ENCODE assay signal across 14 cellular contexts in genomic region chr2:65159921-65160320, GRCh38. TPM values are rescaled to one million over a fixed set of nuclear protein-coding genes. Genes with fewer than 3 reads are reported as not detected.
DNase-seq lines count a peak whose midpoint lies in the region; ATAC-seq and TF ChIP-seq lines count a peak whose summit lies in the region.
"Had no signal": no experiment of that assay in that cellular context is flagged by ENCODE, and none has a peak within 500 bp of the region (broad histone marks: within the 10 kb centered on the region; RNA-seq: fewer than 3 reads in every experiment).

No MANE protein-coding gene starts in this region.

- no peaks in the 10 kb centered on the region for H3K79me2 ChIP-seq in MM.1S (ENCODE audit: low read length)

- POLR2A ChIA-PET in activated B cell treated with CpG ODN at 0.5 μM for 24 hours (lab: Charles Lee): no interaction called here

- no peaks in the 10 kb centered on the region for H3K9me2 ChIP-seq in MM.1S (replicated peaks; ENCODE audit: insufficient read depth, low read length)

- H3K36me3 ChIP-seq in MM.1S (replicated peaks; ENCODE audit: insufficient read depth, low read length): no peaks in the 10 kb centered on the region

- ATAC-seq in left ventricle myocardium superior: peak; percentile 33
- ATAC-seq in left cardiac atrium: no peak
- ATAC-seq in activated B cell treated with CpG ODN at 0.5 μM for 24 hours (ENCODE audit: low read depth): no peak
- ATAC-seq in stimulated activated naive B cell treated with anti-CD40 and anti-IgM and Interleukin-4, amounts not matched to agents 10 μg/mL and 1 μg/mL and 100 μg/mL, for 72 hours (replicated peaks): peak in 1 of 2 donors; percentile 18

- CTCF ChIA-PET in activated B cell treated with CpG ODN at 0.5 μM for 24 hours (lab: Charles Lee): no interaction called here

- H3K27ac ChIP-seq in MM.1S (ENCODE audit: low read length): no peak overlapping the region

- H2AFZ ChIP-seq in MM.1S (ENCODE audit: low read length): peak overlapping the region; percentile 30; the same call in 1 of the 2 replicates

- H3K9me3 ChIP-seq in MM.1S (replicated peaks; ENCODE audit: insufficient read depth, low read length): no peaks in the 10 kb centered on the region

- no peaks in the 10 kb centered on the region for H3K27me3 ChIP-seq in MM.1S (replicated peaks; ENCODE audit: insufficient read depth, low read length)

- DNase-seq in left ventricle myocardium superior (no peak), left cardiac atrium (no peak), MM.1S (no peak), activated B cell treated with CpG ODN at 0.5 μM for 24 hours (no peak), chondrocyte (ENCODE audit: low spot score) (no peak), dermis blood vessel endothelial cell (no peak), germinal center (ENCODE audit: low spot score) (no peak)
- DNase-seq in stimulated activated naive B cell treated with anti-CD40 and anti-IgM and Interleukin-4, amounts not matched to agents 10 μg/mL and 1 μg/mL and 100 μg/mL, for 72 hours: no peak
- DNase-seq: DMS53, IMR-90, NCI-H2029 treated with DMSO at 0.1 percent for 48 hours, NCI-H69, posterior cingulate gyrus had no signal

- TF ChIP-seq CTCF in MM.1S (IDR thresholded peaks at IDR 0.05; ENCODE audit: low read length) (no peak), activated B cell treated with CpG ODN at 0.5 μM for 24 hours (IDR thresholded peaks at IDR 0.05) (no peak), chondrocyte (IDR thresholded peaks at IDR 0.05) (no peak)

- H3K27ac Mint-ChIP-seq in activated B cell treated with CpG ODN at 0.5 μM for 24 hours: peak overlapping the region; percentile 13
- H3K27ac Mint-ChIP-seq in stimulated activated naive B cell treated with anti-CD40 and anti-IgM and Interleukin-4, amounts not matched to agents 10 μg/mL and 1 μg/mL and 100 μg/mL, for 72 hours: peak overlapping the region; percentile 39
- no peak overlapping the region for H3K27ac Mint-ChIP-seq in chondrocyte (ENCODE audit: unreplicated experiment)
- H3K27ac Mint-ChIP-seq: mesothelial cell of epicardium had no signal

- no peak overlapping the region for H3K4me3 Mint-ChIP-seq in activated B cell treated with CpG ODN at 0.5 μM for 24 hours
- no peak overlapping the region for H3K4me3 Mint-ChIP-seq in stimulated activated naive B cell treated with anti-CD40 and anti-IgM and Interleukin-4, amounts not matched to agents 10 μg/mL and 1 μg/mL and 100 μg/mL, for 72 hours
- H3K4me3 Mint-ChIP-seq in chondrocyte (ENCODE audit: unreplicated experiment): no peak overlapping the region
- H3K4me3 Mint-ChIP-seq: mesothelial cell of epicardium had no signal

- H3K4me2 ChIP-seq in MM.1S (ENCODE audit: low read depth, low read length): no peak overlapping the region

- no peak overlapping the region for H3K4me3 ChIP-seq in MM.1S (ENCODE audit: low read length)

- intact Hi-C loops in left ventricle myocardium superior (cut with micrococcal nuclease): loop anchor here (10.0 kb wide), 1 partner anchor 95 kb away; no protein-coding TSS in a partner anchor
- intact Hi-C loops in left cardiac atrium (cut with DNase I): no loop called here
- intact Hi-C loops in activated B cell treated with CpG ODN at 0.5 μM for 24 hours (cut with micrococcal nuclease): no loop called here

- H3K4me1 ChIP-seq in MM.1S (ENCODE audit: low read length): peaks cover 7% of the 10 kb centered on the region

- no peaks in the 10 kb centered on the region for H3K9me3 Mint-ChIP-seq in activated B cell treated with CpG ODN at 0.5 μM for 24 hours
- H3K9me3 Mint-ChIP-seq in stimulated activated naive B cell treated with anti-CD40 and anti-IgM and Interleukin-4, amounts not matched to agents 10 μg/mL and 1 μg/mL and 100 μg/mL, for 72 hours: no peaks in the 10 kb centered on the region
- no peaks in the 10 kb centered on the region for H3K9me3 Mint-ChIP-seq in chondrocyte (ENCODE audit: low read depth)
- H3K9me3 Mint-ChIP-seq: mesothelial cell of epicardium had no signal

- H3K4me1 Mint-ChIP-seq in activated B cell treated with CpG ODN at 0.5 μM for 24 hours (peaks cover 20% of the 10 kb centered on the region), chondrocyte (ENCODE audit: low read depth) (peaks cover 9% of the 10 kb centered on the region)
- peaks cover 12 to 28% of the 10 kb centered on the region in 2 donors for H3K4me1 Mint-ChIP-seq in stimulated activated naive B cell treated with anti-CD40 and anti-IgM and Interleukin-4, amounts not matched to agents 10 μg/mL and 1 μg/mL and 100 μg/mL, for 72 hours

- no peaks in the 10 kb centered on the region for H3K27me3 Mint-ChIP-seq in activated B cell treated with CpG ODN at 0.5 μM for 24 hours
- H3K27me3 Mint-ChIP-seq in stimulated activated naive B cell treated with anti-CD40 and anti-IgM and Interleukin-4, amounts not matched to agents 10 μg/mL and 1 μg/mL and 100 μg/mL, for 72 hours: no peaks in the 10 kb centered on the region
- H3K27me3 Mint-ChIP-seq in chondrocyte (ENCODE audit: low read depth): no peaks in the 10 kb centered on the region

- no peaks in the 10 kb centered on the region for H3K36me3 Mint-ChIP-seq in activated B cell treated with CpG ODN at 0.5 μM for 24 hours (ENCODE audit: low read depth)
- no peaks in the 10 kb centered on the region for H3K36me3 Mint-ChIP-seq in stimulated activated naive B cell treated with anti-CD40 and anti-IgM and Interleukin-4, amounts not matched to agents 10 μg/mL and 1 μg/mL and 100 μg/mL, for 72 hours
- H3K36me3 Mint-ChIP-seq in chondrocyte (ENCODE audit: low read depth): no peaks in the 10 kb centered on the region
- H3K36me3 Mint-ChIP-seq: mesothelial cell of epicardium had no signal

- no peaks in the 10 kb centered on the region for H4K20me1 ChIP-seq in MM.1S (ENCODE audit: insufficient read depth, low read length)

- no peak overlapping the region for H3K9ac ChIP-seq in MM.1S (ENCODE audit: low read length)

- no peaks in the 10 kb centered on the region for H3F3A ChIP-seq in MM.1S (ENCODE audit: insufficient read depth, low read length)

RNA-seq across cellular contexts. Expression of gene RAB1A, which starts 30.0 kb away (rescaled TPM):
- total RNA-seq in left ventricle myocardium superior (121 TPM), left cardiac atrium (100 to 1,000 TPM; 118 to 163 TPM), activated B cell treated with CpG ODN at 0.5 μM for 24 hours (45.0 and 46.4 TPM in 2 replicates), chondrocyte (183 to 202 TPM (median 192 TPM) in 3 replicates), dermis blood vessel endothelial cell (62.5 and 141 TPM in 2 replicates)
